ENCODE assay signal across 25 cellular contexts in the genomic region with DNA sequence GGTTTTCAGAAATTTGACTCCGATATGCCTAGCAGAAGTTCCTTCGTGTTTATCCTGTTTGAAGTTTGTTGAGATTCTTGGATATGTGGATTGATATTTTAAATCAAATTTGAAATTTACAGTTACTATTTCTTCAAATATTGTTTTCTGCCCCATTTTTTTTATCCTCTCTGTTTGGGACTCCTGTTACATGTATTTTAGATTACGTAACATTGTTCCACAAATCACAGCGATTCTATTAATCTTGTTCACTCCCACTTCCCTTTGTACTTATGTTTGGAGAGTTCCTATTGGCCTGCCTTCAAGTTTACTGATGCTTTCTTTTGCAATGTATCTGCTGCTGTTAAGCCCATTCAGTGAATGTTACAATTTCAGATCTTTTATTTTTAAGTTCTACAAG.
A peak's percentile ranks its signal among the peaks of the same experiment; 100 is the strongest.
DNase-seq lines count a peak whose midpoint lies in the region; ATAC-seq and TF ChIP-seq lines count a peak whose summit lies in the region.
"Had no signal": no experiment of that assay in that cellular context is flagged by ENCODE, and none has a peak within 500 bp of the region (broad histone marks: within the 10 kb centered on the region; RNA-seq: fewer than 3 reads in every experiment).

No MANE protein-coding gene starts in this region.

- intact Hi-C loops in CD4-positive, alpha-beta T cell (cut with DNase I, micrococcal nuclease): no loop called here

- no peak for TF ChIP-seq CTCF in CD4-positive, alpha-beta T cell (IDR thresholded peaks at IDR 0.05)
- no peak for TF ChIP-seq CTCF in fibroblast of villous mesenchyme (IDR thresholded peaks at IDR 0.05; ENCODE audit: insufficient read depth, low read depth, low read length)

- no peak overlapping the region for H3K4me3 Mint-ChIP-seq in CD4-positive, alpha-beta T cell
- H3K4me3 Mint-ChIP-seq in T-cell: peak overlapping the region in 1 of 3 donors; percentile 22
- no peak overlapping the region for H3K4me3 Mint-ChIP-seq in stimulated activated naive CD8-positive, alpha-beta T cell treated with anti-CD3 and anti-CD28 coated beads, Interleukin-15, amount 100 ng/mL, for 72 hours
- H3K4me3 Mint-ChIP-seq: activated CD4-positive, alpha-beta memory T cell treated with anti-CD3 and anti-CD28 coated beads, Interleukin-2, amount 10 ng/mL, durations not matched to agents 7 days and 5 days; activated naive CD8-positive, alpha-beta T cell treated with anti-CD3 and anti-CD28 coated beads, Interleukin-2, amount 10 ng/mL, durations not matched to agents 7 days and 5 days; effector memory CD8-positive, alpha-beta T cell; memory B cell; stimulated activated memory B cell treated with anti-CD40 and anti-IgM and Interleukin-4, amounts not matched to agents 10 μg/mL and 1 μg/mL and 100 μg/mL, for 72 hours had no signal

- H3K9me3 Mint-ChIP-seq in CD4-positive, alpha-beta T cell: peaks cover 7% of the 10 kb centered on the region
- peaks cover 3 to 15% (median 7%) of the 10 kb centered on the region in 3 donors for H3K9me3 Mint-ChIP-seq in T-cell
- peaks cover 25% of the 10 kb centered on the region in 2 donors for H3K9me3 Mint-ChIP-seq in stimulated activated naive CD8-positive, alpha-beta T cell treated with anti-CD3 and anti-CD28 coated beads, Interleukin-15, amount 100 ng/mL, for 72 hours
- H3K9me3 Mint-ChIP-seq: effector memory CD8-positive, alpha-beta T cell had no signal

- CTCF ChIA-PET in CD4-positive, alpha-beta T cell (lab: Charles Lee): no interaction called here
- CTCF ChIA-PET in T-cell (lab: Charles Lee): no interaction called here

- peaks cover 8% of the 10 kb centered on the region for H3K9me3 ChIP-seq in CD4-positive, alpha-beta T cell (ENCODE audit: control insufficient read depth, low read length)
- H3K9me3 ChIP-seq: ovary had no signal

- H3K27me3 Mint-ChIP-seq in CD4-positive, alpha-beta T cell: no peaks in the 10 kb centered on the region
- H3K27me3 Mint-ChIP-seq in T-cell: no peaks in the 10 kb centered on the region
- no peaks in the 10 kb centered on the region for H3K27me3 Mint-ChIP-seq in stimulated activated naive CD8-positive, alpha-beta T cell treated with anti-CD3 and anti-CD28 coated beads, Interleukin-15, amount 100 ng/mL, for 72 hours
- H3K27me3 Mint-ChIP-seq: activated CD4-positive, alpha-beta memory T cell treated with anti-CD3 and anti-CD28 coated beads, Interleukin-2, amount 10 ng/mL, durations not matched to agents 7 days and 5 days; activated naive CD8-positive, alpha-beta T cell treated with anti-CD3 and anti-CD28 coated beads, Interleukin-2, amount 10 ng/mL, durations not matched to agents 7 days and 5 days; effector memory CD8-positive, alpha-beta T cell; stimulated activated memory B cell treated with anti-CD40 and anti-IgM and Interleukin-4, amounts not matched to agents 10 μg/mL and 1 μg/mL and 100 μg/mL, for 72 hours had no signal

- no peak for ATAC-seq in CD4-positive, alpha-beta T cell (ENCODE audit: poor library complexity)
- ATAC-seq in T-cell (replicated peaks in 1 of 4) (no peak), HG03442 (IDR thresholded peaks at IDR 0.05; ENCODE audit: unreplicated experiment) (no peak)
- ATAC-seq in stimulated activated naive CD8-positive, alpha-beta T cell treated with anti-CD3 and anti-CD28 coated beads, Interleukin-15, amount 100 ng/mL, for 72 hours: no peak
- ATAC-seq: effector memory CD8-positive, alpha-beta T cell; left lobe of liver; SK-N-SH treated with all-trans-retinoic acid at 6 μM for 48 hours; stimulated activated memory B cell treated with anti-CD40 and anti-IgM and Interleukin-4, amounts not matched to agents 10 μg/mL and 1 μg/mL and 100 μg/mL, for 72 hours had no signal

- no peaks in the 10 kb centered on the region for H3K36me3 Mint-ChIP-seq in CD4-positive, alpha-beta T cell (ENCODE audit: low read depth)
- peaks cover 32% of the 10 kb centered on the region for H3K36me3 Mint-ChIP-seq in T-cell

- peak overlapping the region; percentile 21 for H3K27ac Mint-ChIP-seq in CD4-positive, alpha-beta T cell
- H3K27ac Mint-ChIP-seq in T-cell: peak overlapping the region; percentile 29 to 73
- no peak overlapping the region for H3K27ac Mint-ChIP-seq in stimulated activated naive CD8-positive, alpha-beta T cell treated with anti-CD3 and anti-CD28 coated beads, Interleukin-15, amount 100 ng/mL, for 72 hours
- H3K27ac Mint-ChIP-seq: activated CD4-positive, alpha-beta memory T cell treated with anti-CD3 and anti-CD28 coated beads, Interleukin-2, amount 10 ng/mL, durations not matched to agents 7 days and 5 days; activated naive CD8-positive, alpha-beta T cell treated with anti-CD3 and anti-CD28 coated beads, Interleukin-2, amount 10 ng/mL, durations not matched to agents 7 days and 5 days; effector memory CD8-positive, alpha-beta T cell; memory B cell; stimulated activated memory B cell treated with anti-CD40 and anti-IgM and Interleukin-4, amounts not matched to agents 10 μg/mL and 1 μg/mL and 100 μg/mL, for 72 hours had no signal

- DNase-seq in SIG-M5 treated with dmso at 0.1 percent for 504 hours (lab: John Stamatoyannopoulos, UW; ENCODE audit: unreplicated experiment): peak; percentile 13
- no peak for DNase-seq in SIG-M5 (lab: John Stamatoyannopoulos, UW)
- no peak for DNase-seq in CD4-positive, alpha-beta T cell
- no peak for DNase-seq in T-cell
- DNase-seq in fibroblast of villous mesenchyme (ENCODE audit: low read depth): peak; percentile 16
- no peak for DNase-seq in NCI-H2227 (lab: John Stamatoyannopoulos, UW; ENCODE audit: unreplicated experiment)
- no peak for DNase-seq in stimulated activated naive CD8-positive, alpha-beta T cell treated with anti-CD3 and anti-CD28 coated beads, Interleukin-15, amount 100 ng/mL, for 72 hours
- DNase-seq: activated CD4-positive, alpha-beta memory T cell treated with anti-CD3 and anti-CD28 coated beads, Interleukin-2, amount 10 ng/mL, durations not matched to agents 7 days and 5 days; activated CD8-positive, alpha-beta memory T cell treated with anti-CD3 and anti-CD28 coated beads, Interleukin-2, amount 50 U/mL, for 4 hours; activated naive CD8-positive, alpha-beta T cell treated with anti-CD3 and anti-CD28 coated beads, Interleukin-2, amount 10 ng/mL, durations not matched to agents 7 days and 5 days; AML-193; caudate nucleus; effector memory CD8-positive, alpha-beta T cell; foreskin fibroblast; NCI-H146; NCI-H446 treated with DMSO at 0.1 percent for 48 hours; OCI-M1; ovary; upper lobe of left lung had no signal

- H3K27ac ChIP-seq in CD4-positive, alpha-beta T cell (ENCODE audit: low read depth, low read length): no peak overlapping the region
- H3K27ac ChIP-seq: ovary, suprapubic skin, upper lobe of left lung had no signal

- no peaks in the 10 kb centered on the region for H3K27me3 ChIP-seq in CD4-positive, alpha-beta T cell (ENCODE audit: control insufficient read depth, insufficient read depth, low read length)
- H3K27me3 ChIP-seq: ovary, upper lobe of left lung had no signal

- H3K4me1 Mint-ChIP-seq in CD4-positive, alpha-beta T cell (ENCODE audit: low read depth): peaks cover 44% of the 10 kb centered on the region
- peaks cover 61 to 74% (median 66%) of the 10 kb centered on the region in 3 donors for H3K4me1 Mint-ChIP-seq in T-cell
- peaks cover 40% of the 10 kb centered on the region for H3K4me1 Mint-ChIP-seq in stimulated activated naive CD8-positive, alpha-beta T cell treated with anti-CD3 and anti-CD28 coated beads, Interleukin-15, amount 100 ng/mL, for 72 hours

- no peak overlapping the region for H3K4me3 ChIP-seq in fibroblast of villous mesenchyme (ENCODE audit: low read depth, low read length)
- H3K4me3 ChIP-seq: ovary, suprapubic skin, upper lobe of left lung had no signal

- POLR2A ChIA-PET in CD4-positive, alpha-beta T cell (lab: Charles Lee): no interaction called here
- POLR2A ChIA-PET in T-cell (lab: Charles Lee): no interaction called here

Comparison
In these comparisons a context has a peak if more than half of its experiments do, and no peak if none do; other contexts are left out.
1. DNase-seq: peak in SIG-M5 treated with dmso at 0.1 percent for 504 hours (single experiment) and fibroblast of villous mesenchyme (single experiment); none in SIG-M5 (single experiment), CD4-positive, alpha-beta T cell (0 of 10), T-cell (0 of 34), NCI-H2227 (single experiment) and stimulated activated naive CD8-positive, alpha-beta T cell treated with anti-CD3 and anti-CD28 coated beads, Interleukin-15, amount 100 ng/mL, for 72 hours (0 of 2).
2. H3K27ac Mint-ChIP-seq: peak in CD4-positive, alpha-beta T cell (single experiment) and T-cell (2 of 2); none in stimulated activated naive CD8-positive, alpha-beta T cell treated with anti-CD3 and anti-CD28 coated beads, Interleukin-15, amount 100 ng/mL, for 72 hours (0 of 2).